Comparison of ENCODE assay signal across 8 cellular contexts in the genomic region with DNA sequence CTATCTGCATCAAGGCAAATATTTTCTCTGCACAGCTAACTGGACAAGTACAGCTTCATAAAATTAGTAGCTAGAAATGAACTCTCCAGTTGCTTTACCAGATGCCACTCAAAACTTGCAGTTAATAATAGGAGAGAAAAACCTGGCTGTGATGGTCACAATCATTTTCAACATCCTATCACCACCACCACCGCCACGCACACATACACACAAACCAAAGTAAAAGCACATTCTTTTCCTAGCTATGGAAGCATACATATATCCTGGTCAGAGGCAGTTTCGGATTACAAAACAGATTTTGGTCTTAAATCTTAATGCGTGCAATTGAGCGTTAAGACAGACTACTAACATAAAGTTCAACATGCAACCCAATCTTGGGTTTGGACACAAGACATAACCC. TPM values are rescaled to one million over a fixed set of nuclear protein-coding genes. Genes with fewer than 3 reads are reported as not detected.
A peak's percentile ranks its signal among the peaks of the same experiment; 100 is the strongest.
DNase-seq lines count a peak whose midpoint lies in the region; ATAC-seq and TF ChIP-seq lines count a peak whose summit lies in the region.

No MANE protein-coding gene starts in this region.

- no peaks in the 10 kb centered on the region for H3K9me3 Mint-ChIP-seq in IgD-negative memory B cell
- H3K9me3 Mint-ChIP-seq in central memory CD8-positive, alpha-beta T cell = no peaks in the 10 kb centered on the region

- no peaks in the 10 kb centered on the region; the same call in 1 of the 2 replicates for H3K9me3 ChIP-seq in AG04450 (ENCODE audit: control insufficient read depth, insufficient read depth, low read length)
- H3K9me3 ChIP-seq in mucosa of stomach (ENCODE audit: control insufficient read depth, low read length) = no peaks in the 10 kb centered on the region

- CTCF ChIA-PET in AG04450 (lab: Charles Lee) = interaction anchor here (0.7 to 2.7 kb wide), 3 partner anchors 29 to 185 kb away, joined by 3 to 17 read pairs (median 6); no protein-coding TSS in a partner anchor

- peak overlapping the region; percentile 84 to 97 (median 85) for H3K27ac Mint-ChIP-seq in IgD-negative memory B cell
- peak overlapping the region; percentile 93 for H3K27ac Mint-ChIP-seq in central memory CD8-positive, alpha-beta T cell (ENCODE audit: low read depth)

- no peak for ATAC-seq in central memory CD8-positive, alpha-beta T cell (replicated peaks; ENCODE audit: extremely low read depth, poor library complexity, severe bottlenecking)
- no peak for ATAC-seq in HG03442 (IDR thresholded peaks at IDR 0.05; ENCODE audit: unreplicated experiment)

- no peaks in the 10 kb centered on the region for H3K27me3 Mint-ChIP-seq in IgD-negative memory B cell
- no peaks in the 10 kb centered on the region for H3K27me3 Mint-ChIP-seq in central memory CD8-positive, alpha-beta T cell

- H3K4me3 ChIP-seq in AG04450 (ENCODE audit: low read depth, low read length) (peak overlapping the region; percentile 95), mucosa of stomach (ENCODE audit: low read length) (peak overlapping the region; percentile 70)

- H3K27ac ChIP-seq in AG04450 (ENCODE audit: low read depth, low read length) = no peak overlapping the region

- POLR2A ChIA-PET in AG04450 (lab: Yijun Ruan, JAX) = interaction anchor here (0.6 kb wide), 1 partner anchor 185 kb away, joined by 3 read pairs; no protein-coding TSS in a partner anchor

- H3K27me3 ChIP-seq in AG04450 (ENCODE audit: control insufficient read depth, insufficient read depth, low read length) (no peaks in the 10 kb centered on the region), mucosa of stomach (ENCODE audit: control insufficient read depth, insufficient read depth, low read length) (no peaks in the 10 kb centered on the region)

- H3K9ac ChIP-seq in mucosa of stomach (ENCODE audit: low read length) = peak overlapping the region; percentile 91

- peak overlapping the region; percentile 93 to 99 (median 96) for H3K4me3 Mint-ChIP-seq in IgD-negative memory B cell
- peak overlapping the region; percentile 91 for H3K4me3 Mint-ChIP-seq in central memory CD8-positive, alpha-beta T cell

- no peak for DNase-seq in AG04450 (ENCODE audit: low read depth, low spot score)
- no peak for DNase-seq in central memory CD8-positive, alpha-beta T cell (ENCODE audit: low spot score in 2 of 2)
- DNase-seq in iPS-NIHi11 (ENCODE audit: low spot score) = no peak
- DNase-seq in germinal center (ENCODE audit: low spot score) = no peak
- no peak for DNase-seq in cerebellum (ENCODE audit: low spot score)

- peaks cover 9% of the 10 kb centered on the region for H3K36me3 Mint-ChIP-seq in IgD-negative memory B cell
- peaks cover 15% of the 10 kb centered on the region for H3K36me3 Mint-ChIP-seq in central memory CD8-positive, alpha-beta T cell (ENCODE audit: insufficient read depth)

- no peak for TF ChIP-seq CTCF in AG04450 (IDR thresholded peaks at IDR 0.05; ENCODE audit: low read depth, low read length)

- H3K4me1 ChIP-seq in mucosa of stomach (ENCODE audit: control insufficient read depth, insufficient read depth, low read length) = no peaks in the 10 kb centered on the region

- no peaks in the 10 kb centered on the region for H3K36me3 ChIP-seq in mucosa of stomach (ENCODE audit: control insufficient read depth, insufficient read depth, low read length)

- H3K4me1 Mint-ChIP-seq in IgD-negative memory B cell = peaks cover 29 to 48% (median 32%) of the 10 kb centered on the region in 3 donors
- peaks cover 50% of the 10 kb centered on the region for H3K4me1 Mint-ChIP-seq in central memory CD8-positive, alpha-beta T cell

RNA-seq across cellular contexts. Expression of a gene that starts 1.4 kb away (rescaled TPM):
- polyA plus RNA-seq in AG04450 (2011; rRNA removed) (12.4 and 15.3 TPM in 2 replicates), IgD-negative memory B cell (23.9 TPM)
- polyA minus RNA-seq in AG04450 (2011; rRNA and poly(A)+ RNA removed) = 23.8 and 32.5 TPM in 2 replicates
- total RNA-seq in cerebellum = 40.6 TPM
